Comparison of ENCODE assay signal across 27 cellular contexts in genomic region chr18:73662440-73662839, GRCh38.
"Had no signal": no experiment of that assay in that cellular context is flagged by ENCODE, and none has a peak within 500 bp of the region (broad histone marks: within the 10 kb centered on the region; RNA-seq: fewer than 3 reads in every experiment).

No MANE protein-coding gene starts in this region.

- H3K4me3 ChIP-seq: body of pancreas, esophagus muscularis mucosa, gastrocnemius medialis had no signal

- H3K27ac ChIP-seq: body of pancreas, esophagus muscularis mucosa, foreskin keratinocyte, gastrocnemius medialis had no signal

- H3K9me3 ChIP-seq: body of pancreas, esophagus muscularis mucosa, gastrocnemius medialis had no signal

- ATAC-seq: activated CD4-positive, CD25-positive, alpha-beta regulatory T cell treated with anti-CD3 and anti-CD28 coated beads, Interleukin-2, amount 50 U/mL, for 24 hours; activated CD8-positive, alpha-beta T cell treated with anti-CD3 and anti-CD28 coated beads for 36 hours; activated T-cell treated with anti-CD3 and anti-CD28 coated beads, Interleukin-2, amount 50 U/mL, for 4 hours; activated T-helper 17 cell treated with anti-CD3 and anti-CD28 coated beads, Interleukin-2, amount 50 U/mL, for 72 hours; body of pancreas; effector memory CD8-positive, alpha-beta T cell; foreskin keratinocyte; gastrocnemius medialis had no signal

- H3K36me3 ChIP-seq: esophagus muscularis mucosa, gastrocnemius medialis had no signal

- H3K4me1 ChIP-seq: body of pancreas, esophagus muscularis mucosa, foreskin keratinocyte, gastrocnemius medialis had no signal

- H3K27me3 ChIP-seq: body of pancreas, esophagus muscularis mucosa, foreskin keratinocyte, gastrocnemius medialis had no signal

- DNase-seq: activated B cell treated with CpG ODN at 0.5 μM for 24 hours; activated CD4-positive, alpha-beta T cell treated with anti-CD3 and anti-CD28 coated beads for 48 hours; activated CD4-positive, alpha-beta T cell treated with anti-CD3 and anti-CD28 coated beads, Interleukin-2, amount 50 U/mL, for 1 hour; activated CD4-positive, alpha-beta T cell treated with anti-CD3 and anti-CD28 coated beads, Interleukin-2, amount 50 U/mL, for 48 hours; activated CD8-positive, alpha-beta memory T cell treated with anti-CD3 and anti-CD28 coated beads for 24 hours; activated CD8-positive, alpha-beta T cell treated with anti-CD3 and anti-CD28 coated beads for 36 hours; activated effector memory CD4-positive, alpha-beta T cell treated with Interleukin-2 at 50 U/mL for 16 hours; activated gamma-delta T cell treated with Interleukin-2 at 50 U/mL for 16 hours; activated naive CD4-positive, alpha-beta T cell treated with anti-CD3 and anti-CD28 coated beads, Interleukin-2, amount 50 U/mL, for 16 hours; activated naive CD4-positive, alpha-beta T cell treated with Interleukin-2 at 50 U/mL for 16 hours; activated T-cell treated with anti-CD3 and anti-CD28 coated beads, Interleukin-2, amount 50 U/mL, for 4 hours; amniotic stem cell; anterior cingulate cortex; body of pancreas; caudate nucleus; cortex of kidney; dermis blood vessel endothelial cell; effector CD4-positive, alpha-beta T cell; effector memory CD8-positive, alpha-beta T cell; erythroblast; foreskin keratinocyte; gastrocnemius medialis; head of caudate nucleus; hippocampal formation had no signal
